In genomic region chr16:88809676-88810165, GRCh38 we compare ENCODE assay signal across 10 cellular contexts. TPM values are rescaled to one million over a fixed set of nuclear protein-coding genes. Genes with fewer than 3 reads are reported as not detected.
DNase-seq lines count a peak whose midpoint lies in the region; ATAC-seq and TF ChIP-seq lines count a peak whose summit lies in the region.
"Had no signal": no experiment of that assay in that cellular context is flagged by ENCODE, and none has a peak within 500 bp of the region (broad histone marks: within the 10 kb centered on the region; RNA-seq: fewer than 3 reads in every experiment).

No MANE protein-coding gene starts in this region.

- H3K27me3 ChIP-seq in MM.1S (replicated peaks; ENCODE audit: insufficient read depth, low read length) (no peaks in the 10 kb centered on the region), skeletal muscle satellite cell (ENCODE audit: control insufficient read depth, insufficient read depth, low read length) (no peaks in the 10 kb centered on the region), WERI-Rb-1 (ENCODE audit: insufficient read depth, low read depth, severe bottlenecking) (no peaks in the 10 kb centered on the region)
- H3K27me3 ChIP-seq: SJSA1 had no signal

- ATAC-seq in activated CD4-positive, alpha-beta T cell treated with anti-CD3 and anti-CD28 coated beads for 36 hours: no peak
- ATAC-seq in GM21576 (IDR thresholded peaks at IDR 0.05; ENCODE audit: unreplicated experiment): no peak
- ATAC-seq: right cardiac atrium had no signal

- peaks cover 52% of the 10 kb centered on the region for H3K79me2 ChIP-seq in MM.1S (ENCODE audit: low read length)

- intact Hi-C loops in activated CD4-positive, alpha-beta T cell treated with anti-CD3 and anti-CD28 coated beads for 36 hours (cut with DNase I, micrococcal nuclease): loop anchor here in 1 of 2 experiments (2.0 to 5.0 kb wide), 3 partner anchors 73 to 308 kb away; no protein-coding TSS in a partner anchor

- H3K4me3 Mint-ChIP-seq in activated CD4-positive, alpha-beta T cell treated with anti-CD3 and anti-CD28 coated beads for 36 hours: peak overlapping the region; percentile 86
- H3K4me3 Mint-ChIP-seq in brain: peak overlapping the region in 4 of 5 experiments; percentile 33 to 94 (median 69)

- peak overlapping the region; percentile 92; the same call in 1 of the 2 replicates for H3K4me2 ChIP-seq in MM.1S (ENCODE audit: low read depth, low read length)
- H3K4me2 ChIP-seq in skeletal muscle satellite cell (ENCODE audit: low read length): peak overlapping the region; percentile 95

- peak overlapping the region; percentile 75; the same call in 1 of the 2 replicates for H3K9ac ChIP-seq in MM.1S (ENCODE audit: low read length)
- peak overlapping the region; percentile 97 for H3K9ac ChIP-seq in skeletal muscle satellite cell (ENCODE audit: low read depth, low read length)

- H3K4me1 ChIP-seq in MM.1S (ENCODE audit: low read length) (peaks cover 6% of the 10 kb centered on the region; the same call in 1 of the 2 replicates), skeletal muscle satellite cell (ENCODE audit: control insufficient read depth, insufficient read depth, low read length) (peaks cover 33% of the 10 kb centered on the region)

- H3K36me3 ChIP-seq in MM.1S (replicated peaks; ENCODE audit: insufficient read depth, low read length): no peaks in the 10 kb centered on the region
- peaks cover 29% of the 10 kb centered on the region for H3K36me3 ChIP-seq in skeletal muscle satellite cell (ENCODE audit: insufficient read depth, low read length)
- peaks cover 52% of the 10 kb centered on the region for H3K36me3 ChIP-seq in WERI-Rb-1

- H3K9me3 ChIP-seq in MM.1S (replicated peaks; ENCODE audit: insufficient read depth, low read length) (no peaks in the 10 kb centered on the region), skeletal muscle satellite cell (replicated peaks; ENCODE audit: low read length) (no peaks in the 10 kb centered on the region), WERI-Rb-1 (ENCODE audit: severe bottlenecking) (no peaks in the 10 kb centered on the region)
- H3K9me3 ChIP-seq: SJSA1 had no signal

- H4K20me1 ChIP-seq in MM.1S (ENCODE audit: insufficient read depth, low read length): no peaks in the 10 kb centered on the region

- POLR2A ChIA-PET in activated CD4-positive, alpha-beta T cell treated with anti-CD3 and anti-CD28 coated beads for 36 hours (lab: Charles Lee): interaction anchor here (0.6 to 2.6 kb wide), 7 partner anchors 10 to 287 kb away, joined by 3 to 13 read pairs (median 5); partner anchors contain the start of gene ACSF3

- H3F3A ChIP-seq in MM.1S (ENCODE audit: insufficient read depth, low read length): peaks cover 10% of the 10 kb centered on the region; the same call in 1 of the 2 replicates

- no peaks in the 10 kb centered on the region for H3K9me3 Mint-ChIP-seq in activated CD4-positive, alpha-beta T cell treated with anti-CD3 and anti-CD28 coated beads for 36 hours (ENCODE audit: low read depth)
- peaks cover 0 to 2% (median 0%) of the 10 kb centered on the region in 5 experiments for H3K9me3 Mint-ChIP-seq in brain

- CTCF ChIA-PET in activated CD4-positive, alpha-beta T cell treated with anti-CD3 and anti-CD28 coated beads for 36 hours (lab: Charles Lee): interaction anchor here (0.5 to 5.1 kb wide), 5 partner anchors 27 to 366 kb away, joined by 3 to 22 read pairs (median 5); partner anchors contain the start of genes GALNS and TRAPPC2L

- TF ChIP-seq CTCF in MM.1S (IDR thresholded peaks at IDR 0.05; ENCODE audit: low read length) (no peak), brain (conservative IDR thresholded peaks at IDR 0.05) (no peak), WERI-Rb-1 (IDR thresholded peaks at IDR 0.05; ENCODE audit: low read depth, low read length) (no peak)

- H3K27ac ChIP-seq in MM.1S (ENCODE audit: low read length): peak overlapping the region; percentile 61; the same call in 1 of the 2 replicates
- no peak overlapping the region for H3K27ac ChIP-seq in WERI-Rb-1
- H3K27ac ChIP-seq: SJSA1 had no signal

- H3K4me3 ChIP-seq in MM.1S (ENCODE audit: low read length) (peak overlapping the region; percentile 70; the same call in 1 of the 2 replicates), skeletal muscle satellite cell (ENCODE audit: low read length) (peak overlapping the region; percentile 83), WERI-Rb-1 (ENCODE audit: low read depth, low read length) (no peak overlapping the region)

- DNase-seq in activated CD4-positive, alpha-beta T cell treated with anti-CD3 and anti-CD28 coated beads for 36 hours: peak; percentile 38
- no peak for DNase-seq in activated CD4-positive, alpha-beta T cell treated with anti-CD3 and anti-CD28 coated beads, Interleukin-2, amount 50 U/mL, for 4 hours
- DNase-seq in MM.1S (no peak), WERI-Rb-1 (no peak), islet precursor cell (no peak)

- no peak overlapping the region for H2AFZ ChIP-seq in MM.1S (ENCODE audit: low read length)

- peaks cover 22% of the 10 kb centered on the region for H3K4me1 Mint-ChIP-seq in activated CD4-positive, alpha-beta T cell treated with anti-CD3 and anti-CD28 coated beads for 36 hours
- H3K4me1 Mint-ChIP-seq in brain: peaks cover 21% of the 10 kb centered on the region

- H3K36me3 Mint-ChIP-seq in activated CD4-positive, alpha-beta T cell treated with anti-CD3 and anti-CD28 coated beads for 36 hours (ENCODE audit: low read depth): peaks cover 53% of the 10 kb centered on the region
- H3K36me3 Mint-ChIP-seq in brain: no peaks in the 10 kb centered on the region

- peak overlapping the region; percentile 88 for H3K27ac Mint-ChIP-seq in activated CD4-positive, alpha-beta T cell treated with anti-CD3 and anti-CD28 coated beads for 36 hours
- peak overlapping the region in 1 of 5 experiments; percentile 30 for H3K27ac Mint-ChIP-seq in brain

- H3K27me3 Mint-ChIP-seq in activated CD4-positive, alpha-beta T cell treated with anti-CD3 and anti-CD28 coated beads for 36 hours: no peaks in the 10 kb centered on the region
- no peaks in the 10 kb centered on the region for H3K27me3 Mint-ChIP-seq in brain

- no peaks in the 10 kb centered on the region for H3K9me2 ChIP-seq in MM.1S (replicated peaks; ENCODE audit: insufficient read depth, low read length)

RNA-seq across cellular contexts. Expression of gene APRT, which starts 2.0 kb away (rescaled TPM):
- 100 to 1,000 TPM; 105 to 179 TPM for total RNA-seq in activated CD4-positive, alpha-beta T cell treated with anti-CD3 and anti-CD28 coated beads for 36 hours
- polyA plus RNA-seq in brain (ENCODE audit: insufficient read depth, low read depth, low replicate concordance): 141 TPM
- 87.8 and 97.6 TPM in 2 replicates for total RNA-seq in skeletal muscle satellite cell (2012; rRNA removed)

RNA-seq across cellular contexts. Expression of gene CDT1, which starts 6.1 kb away (rescaled TPM):
- 100 to 1,000 TPM; 136 to 182 TPM for total RNA-seq in activated CD4-positive, alpha-beta T cell treated with anti-CD3 and anti-CD28 coated beads for 36 hours
- polyA plus RNA-seq in brain (ENCODE audit: insufficient read depth, low read depth, low replicate concordance): 77.9 TPM
- total RNA-seq in skeletal muscle satellite cell (2012; rRNA removed): 12.4 and 16.8 TPM in 2 replicates

RNA-seq across cellular contexts. Expression of gene PIEZO1, which starts 24.7 kb away (rescaled TPM):
- total RNA-seq in activated CD4-positive, alpha-beta T cell treated with anti-CD3 and anti-CD28 coated beads for 36 hours: 100 to 1,000 TPM; 105 to 126 TPM
- polyA plus RNA-seq in brain (ENCODE audit: insufficient read depth, low read depth, low replicate concordance): 12.9 TPM
- 155 and 171 TPM in 2 replicates for total RNA-seq in skeletal muscle satellite cell (2012; rRNA removed)

RNA-seq across cellular contexts. Expression of gene GALNS, which starts 47.0 kb away (rescaled TPM):
- total RNA-seq in activated CD4-positive, alpha-beta T cell treated with anti-CD3 and anti-CD28 coated beads for 36 hours: 10 to 100 TPM; 20.1 TPM
- 32.3 TPM for polyA plus RNA-seq in brain (ENCODE audit: insufficient read depth, low read depth, low replicate concordance)
- total RNA-seq in skeletal muscle satellite cell (2012; rRNA removed): 17.0 and 24.0 TPM in 2 replicates

RNA-seq across cellular contexts. Expression of gene TRAPPC2L, which starts 47.2 kb away (rescaled TPM):
- 10 to 100 TPM; 43.3 to 50.7 TPM for total RNA-seq in activated CD4-positive, alpha-beta T cell treated with anti-CD3 and anti-CD28 coated beads for 36 hours
- polyA plus RNA-seq in brain (ENCODE audit: insufficient read depth, low read depth, low replicate concordance): 125 TPM
- total RNA-seq in skeletal muscle satellite cell (2012; rRNA removed): 59.3 and 70.1 TPM in 2 replicates
